15 cellular contexts compared by ENCODE assay signal in the genomic region with DNA sequence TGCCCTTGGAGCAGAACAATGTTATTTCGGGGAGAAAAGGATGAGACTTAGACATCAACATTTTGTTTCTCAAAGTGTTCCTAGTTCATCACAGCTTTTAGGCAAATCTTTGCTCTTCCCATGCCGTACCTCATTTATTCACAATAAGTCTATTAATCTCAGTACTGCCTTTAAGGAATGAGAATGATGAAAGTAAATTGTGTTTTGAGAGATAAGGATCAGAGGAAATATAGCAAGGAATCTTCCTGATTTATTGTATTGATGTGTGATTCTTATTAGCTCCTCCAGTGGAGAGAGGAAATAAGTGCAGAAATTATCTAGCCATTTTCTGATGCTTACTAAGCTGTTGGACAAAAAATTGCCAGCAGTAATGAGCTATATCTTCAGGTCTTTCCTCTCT. TPM values are rescaled to one million over a fixed set of nuclear protein-coding genes. Genes with fewer than 3 reads are reported as not detected.
DNase-seq lines count a peak whose midpoint lies in the region; ATAC-seq and TF ChIP-seq lines count a peak whose summit lies in the region.
"Had no signal": no experiment of that assay in that cellular context is flagged by ENCODE, and none has a peak within 500 bp of the region (broad histone marks: within the 10 kb centered on the region; RNA-seq: fewer than 3 reads in every experiment).

No MANE protein-coding gene starts in this region.

- H3K36me3 Mint-ChIP-seq in activated naive CD4-positive, alpha-beta T cell treated with anti-CD3 and anti-CD28 coated beads, Interleukin-2, amount 50 U/mL, for 24 hours = peaks cover 30% of the 10 kb centered on the region

- no peaks in the 10 kb centered on the region for H3K9me2 ChIP-seq in SU-DHL-6 (replicated peaks; ENCODE audit: insufficient read depth, low read length)

- no peaks in the 10 kb centered on the region for H3K9me3 Mint-ChIP-seq in activated naive CD4-positive, alpha-beta T cell treated with anti-CD3 and anti-CD28 coated beads, Interleukin-2, amount 50 U/mL, for 24 hours
- H3K9me3 Mint-ChIP-seq: CD14-positive monocyte had no signal

- H3K27ac ChIP-seq in SU-DHL-6 (ENCODE audit: low read depth, low read length) (no peak overlapping the region), fibroblast of lung (ENCODE audit: insufficient read depth, low read length) (no peak overlapping the region)
- H3K27ac ChIP-seq: epithelial cell of prostate had no signal

- H3K36me3 ChIP-seq in SU-DHL-6 (ENCODE audit: low read length) (peaks cover 41% of the 10 kb centered on the region), fibroblast of lung (ENCODE audit: control insufficient read depth, insufficient read depth, low read length) (peaks cover 14% of the 10 kb centered on the region)

- no peaks in the 10 kb centered on the region for H3K4me1 ChIP-seq in fibroblast of lung (ENCODE audit: control insufficient read depth, extremely low read depth, insufficient read depth, low read length)

- H3K27me3 ChIP-seq in SU-DHL-6 (ENCODE audit: low read length) = no peaks in the 10 kb centered on the region
- no peaks in the 10 kb centered on the region for H3K27me3 ChIP-seq in fibroblast of lung (ENCODE audit: control insufficient read depth, insufficient read depth, low read length)

- no peak for TF ChIP-seq CTCF in SU-DHL-6 (IDR thresholded peaks at IDR 0.05; ENCODE audit: insufficient read depth, low read length, poor library complexity, severe bottlenecking)
- no peak for TF ChIP-seq CTCF in fibroblast of lung (conservative IDR thresholded peaks at IDR 0.05 in 1 of 2, IDR thresholded peaks at IDR 0.05 in 1 of 2; ENCODE audit: low read depth in 1 of 2, low read length in 2 of 2)

- peak overlapping the region; percentile 90 for H3K27ac Mint-ChIP-seq in activated naive CD4-positive, alpha-beta T cell treated with anti-CD3 and anti-CD28 coated beads, Interleukin-2, amount 50 U/mL, for 24 hours

- H3K4me3 ChIP-seq in SU-DHL-6 (ENCODE audit: insufficient read depth, low read length, poor library complexity, severe bottlenecking) (no peak overlapping the region), fibroblast of lung (replicated peaks in 1 of 4; ENCODE audit: control extremely low read depth in 1 of 4, insufficient read depth in 1 of 4, low read depth in 3 of 4, low read length in 4 of 4) (no peak overlapping the region)

- H3F3A ChIP-seq in SU-DHL-6 (ENCODE audit: insufficient read depth) = no peaks in the 10 kb centered on the region

- H3K9ac ChIP-seq in SU-DHL-6 (ENCODE audit: low read length) = no peak overlapping the region
- H3K9ac ChIP-seq in fibroblast of lung (ENCODE audit: insufficient read depth, low read length) = no peak overlapping the region

- H3K4me2 ChIP-seq in SU-DHL-6 (ENCODE audit: low read depth, low read length, poor library complexity, severe bottlenecking) = peak overlapping the region; percentile 97
- H3K4me2 ChIP-seq in fibroblast of lung (ENCODE audit: extremely low read depth, insufficient read depth, low read length) = peak overlapping the region; percentile 16

- H4K20me1 ChIP-seq in SU-DHL-6 (ENCODE audit: low read depth, low read length) (no peaks in the 10 kb centered on the region), fibroblast of lung (ENCODE audit: control insufficient read depth, extremely low read depth, insufficient read depth, low read length) (no peaks in the 10 kb centered on the region)

- peak overlapping the region; percentile 98 for H3K4me3 Mint-ChIP-seq in activated naive CD4-positive, alpha-beta T cell treated with anti-CD3 and anti-CD28 coated beads, Interleukin-2, amount 50 U/mL, for 24 hours
- H3K4me3 Mint-ChIP-seq: CD14-positive monocyte had no signal

- H3K4me1 Mint-ChIP-seq in activated naive CD4-positive, alpha-beta T cell treated with anti-CD3 and anti-CD28 coated beads, Interleukin-2, amount 50 U/mL, for 24 hours = peaks cover 51% of the 10 kb centered on the region

- H3K79me2 ChIP-seq in SU-DHL-6 (ENCODE audit: insufficient read depth, low read length) = peaks cover 25% of the 10 kb centered on the region
- peaks cover 30% of the 10 kb centered on the region for H3K79me2 ChIP-seq in fibroblast of lung (ENCODE audit: control insufficient read depth, insufficient read depth, low read length)

- H3K9me3 ChIP-seq in SU-DHL-6 (ENCODE audit: insufficient read depth, low read length) = no peaks in the 10 kb centered on the region
- no peaks in the 10 kb centered on the region for H3K9me3 ChIP-seq in fibroblast of lung (ENCODE audit: control insufficient read depth, insufficient read depth, low read depth, low read length)

- ATAC-seq in GM19035 (IDR thresholded peaks at IDR 0.05; ENCODE audit: unreplicated experiment) = no peak
- ATAC-seq in HG03378 (IDR thresholded peaks at IDR 0.05; ENCODE audit: unreplicated experiment) = no peak
- ATAC-seq: sciatic nerve had no signal

- H3K27me3 Mint-ChIP-seq in activated naive CD4-positive, alpha-beta T cell treated with anti-CD3 and anti-CD28 coated beads, Interleukin-2, amount 50 U/mL, for 24 hours = no peaks in the 10 kb centered on the region

- DNase-seq in activated naive CD4-positive, alpha-beta T cell (lab: John Stamatoyannopoulos, UW) = no peak
- no peak for DNase-seq in fibroblast of lung (ENCODE audit: low read depth in 2 of 2)
- no peak for DNase-seq in NCI-H2171 (lab: John Stamatoyannopoulos, UW)
- no peak for DNase-seq in DMS 273 treated with DMSO at 0.1 percent for 48 hours (lab: John Stamatoyannopoulos, UW)
- DNase-seq: NCI-H1694, SW 1271 had no signal

- H2AFZ ChIP-seq in SU-DHL-6 (ENCODE audit: low read depth, low read length, severe bottlenecking) (no peak overlapping the region), fibroblast of lung (ENCODE audit: low read length) (no peak overlapping the region)

RNA-seq across cellular contexts. Expression of a gene that starts 2.0 kb away (rescaled TPM):
- 32.1 and 38.3 TPM in 2 replicates for total RNA-seq in fibroblast of lung
- polyA plus RNA-seq in fibroblast of lung = 45.1 and 64.5 TPM in 2 replicates
- polyA plus RNA-seq in fibroblast of lung (2012) = 29.2 and 42.4 TPM in 2 replicates
- 19.7 and 37.2 TPM in 2 replicates for polyA minus RNA-seq in fibroblast of lung (ENCODE audit: low replicate concordance)

RNA-seq across cellular contexts. Expression of a gene that starts 2.1 kb away (rescaled TPM):
- 9.2 and 19.8 TPM in 2 replicates for total RNA-seq in fibroblast of lung
- polyA plus RNA-seq in fibroblast of lung = 16.2 and 25.5 TPM in 2 replicates
- 12.3 and 22.4 TPM in 2 replicates for polyA plus RNA-seq in fibroblast of lung (2012)
- 15.8 and 17.5 TPM in 2 replicates for polyA minus RNA-seq in fibroblast of lung (ENCODE audit: low replicate concordance)

RNA-seq across cellular contexts. Expression of a gene that starts 19.4 kb away (rescaled TPM):
- total RNA-seq in fibroblast of lung = 2.1 and 5.1 TPM in 2 replicates
- polyA plus RNA-seq in fibroblast of lung = 3.4 and 4.5 TPM in 2 replicates
- 3.5 and 4.6 TPM in 2 replicates for polyA plus RNA-seq in fibroblast of lung (2012)
- 5.1 and 5.7 TPM in 2 replicates for polyA minus RNA-seq in fibroblast of lung (ENCODE audit: low replicate concordance)

RNA-seq across cellular contexts. Expression of a gene that starts 32.9 kb away (rescaled TPM):
- 5.1 and 8.9 TPM in 2 replicates for total RNA-seq in fibroblast of lung
- 22.9 and 29.3 TPM in 2 replicates for polyA plus RNA-seq in fibroblast of lung
- 34.9 and 43.2 TPM in 2 replicates for polyA plus RNA-seq in fibroblast of lung (2012)
- 44.6 and 67.5 TPM in 2 replicates for polyA minus RNA-seq in fibroblast of lung (ENCODE audit: low replicate concordance)

RNA-seq across cellular contexts. Expression of a gene that starts 59.6 kb away (rescaled TPM):
- total RNA-seq in fibroblast of lung = 2.3 and 4.5 TPM in 2 replicates
- polyA plus RNA-seq in fibroblast of lung = 0.65 and 3.4 TPM in 2 replicates
- polyA plus RNA-seq in fibroblast of lung (2012) = 1.4 and 7.6 TPM in 2 replicates
- 0.74 TPM in 1 of 2 replicates, not detected in the other for polyA minus RNA-seq in fibroblast of lung (ENCODE audit: low replicate concordance)
- total RNA-seq: H4, mononuclear cell had no signal
